9 cellular contexts compared by ENCODE assay signal in genomic region chr12:113186666-113187325, GRCh38. TPM values are rescaled to one million over a fixed set of nuclear protein-coding genes. Genes with fewer than 3 reads are reported as not detected.
A peak's percentile ranks its signal among the peaks of the same experiment; 100 is the strongest.
DNase-seq lines count a peak whose midpoint lies in the region; ATAC-seq and TF ChIP-seq lines count a peak whose summit lies in the region.
"Had no signal": no experiment of that assay in that cellular context is flagged by ENCODE, and none has a peak within 500 bp of the region (broad histone marks: within the 10 kb centered on the region; RNA-seq: fewer than 3 reads in every experiment).

No MANE protein-coding gene starts in this region.

- H3F3A ChIP-seq in PC-3 (ENCODE audit: low read length, unreplicated experiment), result no peaks in the 10 kb centered on the region

- H3K27me3 ChIP-seq in DND-41 (ENCODE audit: insufficient read depth, low read length, poor library complexity), result no peaks in the 10 kb centered on the region
- no peaks in the 10 kb centered on the region for H3K27me3 ChIP-seq in PC-3 (ENCODE audit: low read length)
- H3K27me3 ChIP-seq in parathyroid adenoma (ENCODE audit: control insufficient read depth, insufficient read depth, low read length), result no peaks in the 10 kb centered on the region

- POLR2A ChIA-PET in PC-3 (lab: Charles Lee; ENCODE audit: unreplicated experiment), result interaction anchor here (0.6 kb wide), 2 partner anchors 8 to 231 kb away, joined by 4 to 23 read pairs; no protein-coding TSS in a partner anchor

- H3K9ac ChIP-seq in DND-41 (ENCODE audit: low read depth, low read length) (peak overlapping the region; percentile 94), PC-3 (ENCODE audit: low read length) (peak overlapping the region; percentile 100), parathyroid adenoma (no peak overlapping the region)

- TF ChIP-seq CTCF in DND-41 (IDR thresholded peaks at IDR 0.05; ENCODE audit: borderline replicate concordance, extremely low read depth, low read length, poor library complexity, severe bottlenecking) (no peak), PC-3 (conservative IDR thresholded peaks at IDR 0.05; ENCODE audit: low read depth, low read length) (no peak), epithelial cell of esophagus (IDR thresholded peaks at IDR 0.05; ENCODE audit: insufficient read depth, low read depth, low read length, missing control alignments) (no peak), parathyroid adenoma (IDR thresholded peaks at IDR 0.05) (no peak)

- peak overlapping the region; percentile 95 for H3K27ac ChIP-seq in DND-41 (ENCODE audit: low read length)
- H3K27ac ChIP-seq in PC-3 (ENCODE audit: low read length), result no peak overlapping the region
- H3K27ac ChIP-seq in parathyroid adenoma, result no peak overlapping the region

- no peak for DNase-seq in DND-41
- DNase-seq in PC-3, result no peak
- no peak for DNase-seq in epithelial cell of esophagus (ENCODE audit: low read depth)
- no peak for DNase-seq in HT-29 (ENCODE audit: low spot score)
- no peak for DNase-seq in NCI-H1436 treated with DMSO at 0.1 percent for 48 hours (lab: John Stamatoyannopoulos, UW)

- H3K4me3 ChIP-seq in DND-41 (ENCODE audit: low read depth in 1 of 2, low read length in 2 of 2) (peak overlapping the region; percentile 81 to 93; a peak in 3 of 4 replicates), PC-3 (ENCODE audit: low read length) (peak overlapping the region; percentile 95), epithelial cell of esophagus (ENCODE audit: low read length) (peak overlapping the region; percentile 86), parathyroid adenoma (ENCODE audit: low read depth, low read length) (no peak overlapping the region)

- H3K9me2 ChIP-seq in PC-3 (replicated peaks; ENCODE audit: low read length), result no peaks in the 10 kb centered on the region

- intact Hi-C loops in PC-3 (cut with micrococcal nuclease), result no loop called here

- no peaks in the 10 kb centered on the region for H3K9me3 ChIP-seq in DND-41 (ENCODE audit: insufficient read depth, low read length, severe bottlenecking)
- H3K9me3 ChIP-seq in PC-3 (ENCODE audit: low read length), result no peaks in the 10 kb centered on the region
- no peaks in the 10 kb centered on the region for H3K9me3 ChIP-seq in parathyroid adenoma (ENCODE audit: control insufficient read depth, low read length)

- no peak for ATAC-seq in DND-41 (ENCODE audit: insufficient read depth, low read depth)
- no peak for ATAC-seq in PC-3
- ATAC-seq in GM18511 (IDR thresholded peaks at IDR 0.05; ENCODE audit: unreplicated experiment), result no peak
- ATAC-seq in GM21737 (IDR thresholded peaks at IDR 0.05; ENCODE audit: unreplicated experiment), result no peak

- no TSS peak for BruUV-seq in PC-3 (replicated peaks; lab: Mats Ljungman, UMichigan)

- H2AFZ ChIP-seq in DND-41 (ENCODE audit: low read depth, low read length), result no peak overlapping the region
- H2AFZ ChIP-seq in PC-3 (ENCODE audit: low read length), result no peak overlapping the region
- H2AFZ ChIP-seq in parathyroid adenoma, result no peak overlapping the region

- H3K79me2 ChIP-seq in DND-41 (ENCODE audit: insufficient read depth, low read length), result peaks cover 73% of the 10 kb centered on the region
- peaks cover 63% of the 10 kb centered on the region for H3K79me2 ChIP-seq in PC-3 (ENCODE audit: low read length)
- H3K79me2 ChIP-seq in parathyroid adenoma, result peaks cover 14% of the 10 kb centered on the region

- H4K20me1 ChIP-seq in DND-41 (ENCODE audit: insufficient read depth, low read length) (peaks cover 30% of the 10 kb centered on the region), PC-3 (ENCODE audit: low read length) (peaks cover 27% of the 10 kb centered on the region)

- CTCF ChIA-PET in PC-3 (lab: Charles Lee), result no interaction called here

- H3K36me3 ChIP-seq in DND-41 (ENCODE audit: insufficient read depth, low read length), result peaks cover 60% of the 10 kb centered on the region
- peaks cover 16% of the 10 kb centered on the region for H3K36me3 ChIP-seq in PC-3 (ENCODE audit: low read depth, low read length)
- no peaks in the 10 kb centered on the region for H3K36me3 ChIP-seq in parathyroid adenoma (ENCODE audit: control insufficient read depth, insufficient read depth, low read length)

- peak overlapping the region; percentile 97 for H3K4me2 ChIP-seq in DND-41 (ENCODE audit: insufficient read depth, low read length)
- peak overlapping the region; percentile 90 for H3K4me2 ChIP-seq in PC-3 (ENCODE audit: low read length)
- H3K4me2 ChIP-seq in parathyroid adenoma (ENCODE audit: low read length), result peak overlapping the region; percentile 86

- peaks cover 40% of the 10 kb centered on the region for H3K4me1 ChIP-seq in DND-41 (ENCODE audit: insufficient read depth, low read length)
- H3K4me1 ChIP-seq in PC-3 (ENCODE audit: insufficient read depth, low read length), result peaks cover 24% of the 10 kb centered on the region
- H3K4me1 ChIP-seq in parathyroid adenoma, result peaks cover 13% of the 10 kb centered on the region

RNA-seq across cellular contexts. Expression of gene RITA1, which starts 1.3 kb away (rescaled TPM):
- 66.8 and 71.6 TPM in 2 replicates for total RNA-seq in PC-3 (2014; rRNA removed)
- 52.1 and 53.0 TPM in 2 replicates for total RNA-seq in HT-29 (2014; rRNA removed; shearing (Covaris generic))

RNA-seq across cellular contexts. Expression of gene DDX54, which starts 1.5 kb away (rescaled TPM):
- 158 and 309 TPM in 2 replicates for total RNA-seq in PC-3 (2014; rRNA removed)
- total RNA-seq in HT-29 (2014; rRNA removed; shearing (Covaris generic)), result 100 and 105 TPM in 2 replicates

RNA-seq across cellular contexts. Expression of gene TPCN1, which starts 34.5 kb away (rescaled TPM):
- total RNA-seq in PC-3 (2014; rRNA removed), result 19.0 and 29.3 TPM in 2 replicates
- total RNA-seq in HT-29 (2014; rRNA removed; shearing (Covaris generic)), result 23.8 and 36.3 TPM in 2 replicates

RNA-seq across cellular contexts. Expression of gene CFAP73, which starts 37.3 kb away (rescaled TPM):
- total RNA-seq in PC-3 (2014; rRNA removed), result not detected in 2 replicates
- total RNA-seq in HT-29 (2014; rRNA removed; shearing (Covaris generic)), result 0.61 and 0.78 TPM in 2 replicates
- total RNA-seq: HT1080 had no signal

RNA-seq across cellular contexts. Expression of gene RASAL1, which starts 51.2 kb away (rescaled TPM):
- 0.66 and 0.69 TPM in 2 replicates for total RNA-seq in PC-3 (2014; rRNA removed)
- 0.33 and 2.1 TPM in 2 replicates for total RNA-seq in HT-29 (2014; rRNA removed; shearing (Covaris generic))
- total RNA-seq: HT1080 had no signal
